24 cellular contexts compared by ENCODE assay signal in genomic region chr7:158804335-158804734, GRCh38. TPM values are rescaled to one million over a fixed set of nuclear protein-coding genes. Genes with fewer than 3 reads are reported as not detected.
DNase-seq lines count a peak whose midpoint lies in the region; ATAC-seq, FAIRE-seq and TF ChIP-seq lines count a peak whose summit lies in the region.
"Had no signal": no experiment of that assay in that cellular context is flagged by ENCODE, and none has a peak within 500 bp of the region (broad histone marks: within the 10 kb centered on the region; RNA-seq: fewer than 3 reads in every experiment).

No MANE protein-coding gene starts in this region.

- H3K9ac ChIP-seq in kidney (ENCODE audit: low read length in 2 of 2): no peak overlapping the region

- no peak for TF ChIP-seq EP300 in sigmoid colon (IDR thresholded peaks at IDR 0.05)

- peak overlapping the region; percentile 33 for H3K27ac ChIP-seq in effector memory CD4-positive, alpha-beta T cell (ENCODE audit: insufficient read depth, low read length, poor library complexity, severe bottlenecking)
- peak overlapping the region in 3 of 4 donors; percentile 4 to 36 (median 24) for H3K27ac ChIP-seq in sigmoid colon
- H3K27ac ChIP-seq in Peyer's patch: no peak overlapping the region
- H3K27ac ChIP-seq in kidney (ENCODE audit: low read depth in 2 of 2, low read length in 2 of 2): no peak overlapping the region
- H3K27ac ChIP-seq: dorsolateral prefrontal cortex, psoas muscle, SJSA1, vagina had no signal

- intact Hi-C loops in activated naive CD4-positive, alpha-beta T cell treated with anti-CD3 and anti-CD28 coated beads for 36 hours (cut with micrococcal nuclease): no loop called here
- intact Hi-C loops in sigmoid colon (cut with DNase I): no loop called here
- intact Hi-C loops in kidney (cut with DNase I): no loop called here

- H3K36me3 ChIP-seq in effector memory CD4-positive, alpha-beta T cell (ENCODE audit: control insufficient read depth, insufficient read depth, low read length): peaks cover 11% of the 10 kb centered on the region
- H3K36me3 ChIP-seq in sigmoid colon: peaks cover 0 to 9% (median 0%) of the 10 kb centered on the region in 4 donors
- H3K36me3 ChIP-seq in Peyer's patch: peaks cover 0 to 22% (median 0%) of the 10 kb centered on the region in 3 donors
- peaks cover 0 to 3% of the 10 kb centered on the region in 2 donors for H3K36me3 ChIP-seq in kidney (ENCODE audit: control insufficient read depth in 1 of 2, insufficient read depth in 2 of 2, low read length in 2 of 2)
- H3K36me3 ChIP-seq: gastrocnemius medialis, vagina had no signal

- H3K9me3 Mint-ChIP-seq in activated naive CD4-positive, alpha-beta T cell treated with anti-CD3 and anti-CD28 coated beads for 36 hours: peaks cover 5% of the 10 kb centered on the region
- peaks cover 21% of the 10 kb centered on the region for H3K9me3 Mint-ChIP-seq in WTC11
- H3K9me3 Mint-ChIP-seq: neural crest cell had no signal

- H3K27me3 ChIP-seq in effector memory CD4-positive, alpha-beta T cell (replicated peaks; ENCODE audit: control insufficient read depth, insufficient read depth, low read length, poor library complexity, severe bottlenecking): no peaks in the 10 kb centered on the region
- no peaks in the 10 kb centered on the region for H3K27me3 ChIP-seq in sigmoid colon
- H3K27me3 ChIP-seq in Peyer's patch: no peaks in the 10 kb centered on the region
- H3K27me3 ChIP-seq: dorsolateral prefrontal cortex, gastrocnemius medialis, SJSA1, vagina had no signal

- H3K27me3 Mint-ChIP-seq in activated naive CD4-positive, alpha-beta T cell treated with anti-CD3 and anti-CD28 coated beads for 36 hours (ENCODE audit: low read depth): no peaks in the 10 kb centered on the region
- no peaks in the 10 kb centered on the region for H3K27me3 Mint-ChIP-seq in WTC11 (ENCODE audit: low read depth)
- H3K27me3 Mint-ChIP-seq: IgD-negative memory B cell had no signal

- FAIRE-seq in kidney (lab: Jason Lieb, UNC): no peak
- FAIRE-seq: small intestine had no signal

- ATAC-seq in WTC11 (no peak), HG03196 (IDR thresholded peaks at IDR 0.05; ENCODE audit: unreplicated experiment) (no peak)
- ATAC-seq: gastrocnemius medialis, left cardiac atrium, psoas muscle had no signal

- no peak for DNase-seq in activated naive CD4-positive, alpha-beta T cell treated with anti-CD3 and anti-CD28 coated beads for 36 hours
- no peak for DNase-seq in activated naive CD4-positive, alpha-beta T cell (lab: John Stamatoyannopoulos, UW)
- DNase-seq in WTC11 (ENCODE audit: low spot score) (no peak), sigmoid colon (no peak), Peyer's patch (no peak), kidney (no peak)
- DNase-seq in effector memory CD4-positive, alpha-beta T cell: peak in 2 of 3 donors; percentile 11 to 33
- DNase-seq: ACHN; DMS79; dorsolateral prefrontal cortex; gastrocnemius medialis; left cardiac atrium; MM.1S; NCI-H146; NCI-H748 treated with DMSO at 0.1 percent for 48 hours; psoas muscle; small intestine; stimulated activated CD4-positive, alpha-beta T cell treated with anti-CD3 and anti-CD28 coated beads, Interleukin-4, amount 100 ng/mL, for 24 hours; substantia nigra had no signal

- H3K27ac Mint-ChIP-seq in activated naive CD4-positive, alpha-beta T cell treated with anti-CD3 and anti-CD28 coated beads for 36 hours: peak overlapping the region; percentile 34
- H3K27ac Mint-ChIP-seq in WTC11: 0 out of 2 replicates have a peak overlapping the region, but pooled peaks have one; percentile 13

- TF ChIP-seq CTCF in WTC11 (IDR thresholded peaks at IDR 0.05): no peak
- no peak for TF ChIP-seq CTCF in sigmoid colon (IDR thresholded peaks at IDR 0.05)
- TF ChIP-seq CTCF in Peyer's patch (IDR thresholded peaks at IDR 0.05): no peak
- no peak for TF ChIP-seq CTCF in kidney (IDR thresholded peaks at IDR 0.05; ENCODE audit: borderline replicate concordance, extremely low read depth, insufficient read depth)

- H3K4me1 Mint-ChIP-seq in activated naive CD4-positive, alpha-beta T cell treated with anti-CD3 and anti-CD28 coated beads for 36 hours (ENCODE audit: low read depth): peaks cover 60% of the 10 kb centered on the region
- H3K4me1 Mint-ChIP-seq in WTC11: peaks cover 18% of the 10 kb centered on the region

- peaks cover 11% of the 10 kb centered on the region for H3K4me1 ChIP-seq in effector memory CD4-positive, alpha-beta T cell (ENCODE audit: control insufficient read depth, insufficient read depth, low read length, poor library complexity, severe bottlenecking)
- H3K4me1 ChIP-seq in sigmoid colon (peaks cover 0 to 50% (median 31%) of the 10 kb centered on the region in 4 donors), Peyer's patch (peaks cover 0 to 13% (median 0%) of the 10 kb centered on the region in 4 donors), kidney (ENCODE audit: control insufficient read depth in 1 of 2, insufficient read depth in 1 of 2, low read depth in 1 of 2, low read length in 2 of 2) (peaks cover 4 to 5% of the 10 kb centered on the region in 2 donors)

- H3K9me3 ChIP-seq in effector memory CD4-positive, alpha-beta T cell (ENCODE audit: control insufficient read depth, low read length): no peaks in the 10 kb centered on the region
- H3K9me3 ChIP-seq in sigmoid colon: no peaks in the 10 kb centered on the region
- H3K9me3 ChIP-seq in Peyer's patch: no peaks in the 10 kb centered on the region
- H3K9me3 ChIP-seq in kidney (ENCODE audit: control insufficient read depth in 1 of 2, low read length in 2 of 2): no peaks in the 10 kb centered on the region
- H3K9me3 ChIP-seq: gastrocnemius medialis, psoas muscle, SJSA1, vagina had no signal

- CTCF ChIA-PET in activated naive CD4-positive, alpha-beta T cell treated with anti-CD3 and anti-CD28 coated beads for 36 hours (lab: Charles Lee): no interaction called here
- CTCF ChIA-PET in WTC11 (lab: Charles Lee): no interaction called here

- POLR2A ChIA-PET in WTC11 (lab: Charles Lee): no interaction called here

- no peak overlapping the region for H3K4me3 ChIP-seq in effector memory CD4-positive, alpha-beta T cell (ENCODE audit: insufficient read depth, low read depth, low read length, poor library complexity, severe bottlenecking)
- H3K4me3 ChIP-seq in sigmoid colon (no peak overlapping the region), Peyer's patch (no peak overlapping the region), kidney (ENCODE audit: low read length in 2 of 2) (no peak overlapping the region)
- H3K4me3 ChIP-seq: dorsolateral prefrontal cortex, gastrocnemius medialis, psoas muscle, SJSA1, vagina had no signal

- TF ChIP-seq POLR2A in sigmoid colon (IDR thresholded peaks at IDR 0.05) (no peak), Peyer's patch (IDR thresholded peaks at IDR 0.05) (no peak)

- H3K4me3 Mint-ChIP-seq in activated naive CD4-positive, alpha-beta T cell treated with anti-CD3 and anti-CD28 coated beads for 36 hours: no peak overlapping the region
- no peak overlapping the region for H3K4me3 Mint-ChIP-seq in WTC11
- H3K4me3 Mint-ChIP-seq: neural crest cell had no signal

- 94 to 98% methylated on average over 22 of the region's 22 CpGs for WGBS in sigmoid colon, 2 donors

- H3K36me3 Mint-ChIP-seq in activated naive CD4-positive, alpha-beta T cell treated with anti-CD3 and anti-CD28 coated beads for 36 hours (ENCODE audit: low read depth): peaks cover 31% of the 10 kb centered on the region
- H3K36me3 Mint-ChIP-seq in WTC11: peaks cover 44% of the 10 kb centered on the region

TF ChIP-seq in WTC11, 78 proteins besides CTCF, POLR2A, EP300 and RAD21 (continues in another document):
- TF ChIP-seq, protein P1, sequence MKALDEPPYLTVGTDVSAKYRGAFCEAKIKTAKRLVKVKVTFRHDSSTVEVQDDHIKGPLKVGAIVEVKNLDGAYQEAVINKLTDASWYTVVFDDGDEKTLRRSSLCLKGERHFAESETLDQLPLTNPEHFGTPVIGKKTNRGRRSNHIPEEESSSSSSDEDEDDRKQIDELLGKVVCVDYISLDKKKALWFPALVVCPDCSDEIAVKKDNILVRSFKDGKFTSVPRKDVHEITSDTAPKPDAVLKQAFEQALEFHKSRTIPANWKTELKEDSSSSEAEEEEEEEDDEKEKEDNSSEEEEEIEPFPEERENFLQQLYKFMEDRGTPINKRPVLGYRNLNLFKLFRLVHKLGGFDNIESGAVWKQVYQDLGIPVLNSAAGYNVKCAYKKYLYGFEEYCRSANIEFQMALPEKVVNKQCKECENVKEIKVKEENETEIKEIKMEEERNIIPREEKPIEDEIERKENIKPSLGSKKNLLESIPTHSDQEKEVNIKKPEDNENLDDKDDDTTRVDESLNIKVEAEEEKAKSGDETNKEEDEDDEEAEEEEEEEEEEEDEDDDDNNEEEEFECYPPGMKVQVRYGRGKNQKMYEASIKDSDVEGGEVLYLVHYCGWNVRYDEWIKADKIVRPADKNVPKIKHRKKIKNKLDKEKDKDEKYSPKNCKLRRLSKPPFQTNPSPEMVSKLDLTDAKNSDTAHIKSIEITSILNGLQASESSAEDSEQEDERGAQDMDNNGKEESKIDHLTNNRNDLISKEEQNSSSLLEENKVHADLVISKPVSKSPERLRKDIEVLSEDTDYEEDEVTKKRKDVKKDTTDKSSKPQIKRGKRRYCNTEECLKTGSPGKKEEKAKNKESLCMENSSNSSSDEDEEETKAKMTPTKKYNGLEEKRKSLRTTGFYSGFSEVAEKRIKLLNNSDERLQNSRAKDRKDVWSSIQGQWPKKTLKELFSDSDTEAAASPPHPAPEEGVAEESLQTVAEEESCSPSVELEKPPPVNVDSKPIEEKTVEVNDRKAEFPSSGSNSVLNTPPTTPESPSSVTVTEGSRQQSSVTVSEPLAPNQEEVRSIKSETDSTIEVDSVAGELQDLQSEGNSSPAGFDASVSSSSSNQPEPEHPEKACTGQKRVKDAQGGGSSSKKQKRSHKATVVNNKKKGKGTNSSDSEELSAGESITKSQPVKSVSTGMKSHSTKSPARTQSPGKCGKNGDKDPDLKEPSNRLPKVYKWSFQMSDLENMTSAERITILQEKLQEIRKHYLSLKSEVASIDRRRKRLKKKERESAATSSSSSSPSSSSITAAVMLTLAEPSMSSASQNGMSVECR (CRISPR knock-in tag; IDR thresholded peaks at IDR 0.05; ENCODE audit: borderline replicate concordance): no peak

RNA-seq across cellular contexts. Expression of gene ESYT2, which starts 25.0 kb away (rescaled TPM):
- 10 to 100 TPM; 41.7 to 44.3 TPM for total RNA-seq in activated naive CD4-positive, alpha-beta T cell treated with anti-CD3 and anti-CD28 coated beads for 36 hours
- total RNA-seq in WTC11 (2021) (45.1 to 61.1 TPM (median 60.4 TPM) in 3 replicates), sigmoid colon (100 to 1,000 TPM; 105 to 127 (median 119) TPM), Peyer's patch (100 to 1,000 TPM in 1 of 4 donors, 10 to 100 TPM in 3; 53.6 to 137 (median 71.0) TPM), kidney (95.8 TPM)
- polyA plus RNA-seq in sigmoid colon (10 to 100 TPM in 2 of 3 donors, 1 to 10 TPM in 1; 6.9 to 38.6 (median 11.4) TPM), kidney (ENCODE audit: insufficient read depth, low read depth, low replicate concordance) (19.4 TPM)

RNA-seq across cellular contexts. Expression of gene DYNC2I1, which starts 52.0 kb away (rescaled TPM):
- total RNA-seq in activated naive CD4-positive, alpha-beta T cell treated with anti-CD3 and anti-CD28 coated beads for 36 hours: 1 to 10 TPM; 8.0 to 8.5 TPM
- 23.4 to 31.1 TPM (median 24.7 TPM) in 3 replicates for total RNA-seq in WTC11 (2021)
- 10 to 100 TPM; 22.1 to 35.3 (median 26.9) TPM for total RNA-seq in sigmoid colon
- polyA plus RNA-seq in sigmoid colon: 100 to 1,000 TPM in 1 of 3 donors, 1 to 10 TPM in 2; 8.7 to 107 (median 9.6) TPM
- 100 to 1,000 TPM in 1 of 4 donors, 10 to 100 TPM in 3; 22.9 to 107 (median 65.3) TPM for total RNA-seq in Peyer's patch
- 32.0 TPM for total RNA-seq in kidney
- polyA plus RNA-seq in kidney (ENCODE audit: insufficient read depth, low read depth, low replicate concordance): 12.0 TPM

Comparison
In these comparisons a context has a peak if more than half of its experiments do, and no peak if none do; other contexts are left out.
1. DNase-seq: peak in effector memory CD4-positive, alpha-beta T cell (2 of 3); none in activated naive CD4-positive, alpha-beta T cell treated with anti-CD3 and anti-CD28 coated beads for 36 hours (single experiment), activated naive CD4-positive, alpha-beta T cell (0 of 4), WTC11 (single experiment), sigmoid colon (single experiment), Peyer's patch (0 of 3) and kidney (single experiment).
2. H3K27ac ChIP-seq: peak in effector memory CD4-positive, alpha-beta T cell (single experiment) and sigmoid colon (3 of 4); none in Peyer's patch (0 of 4) and kidney (0 of 2).